8 cellular contexts compared by ENCODE assay signal in genomic region chr2:53768233-53768542, GRCh38. TPM values are rescaled to one million over a fixed set of nuclear protein-coding genes. Genes with fewer than 3 reads are reported as not detected.
A peak's percentile ranks its signal among the peaks of the same experiment; 100 is the strongest.
DNase-seq lines count a peak whose midpoint lies in the region; FAIRE-seq and TF ChIP-seq lines count a peak whose summit lies in the region.

No MANE protein-coding gene starts in this region.

- H3K9ac ChIP-seq in Loucy (ENCODE audit: low read depth, low read length, poor library complexity, severe bottlenecking) (peak overlapping the region; percentile 78), skeletal muscle satellite cell (ENCODE audit: low read depth, low read length) (peak overlapping the region; percentile 80)

- H3K27ac ChIP-seq in right atrium auricular region, result peak overlapping the region; percentile 76 to 79

- FAIRE-seq in RCC 7860 (lab: Jason Lieb, UNC), result no peak

- peak overlapping the region; percentile 98 for H3K27ac Mint-ChIP-seq in activated CD4-positive, alpha-beta T cell treated with anti-CD3 and anti-CD28 coated beads, Interleukin-2, amount 10 ng/mL, durations not matched to agents 24 days and 14 days
- peak overlapping the region; percentile 95 for H3K27ac Mint-ChIP-seq in activated naive CD4-positive, alpha-beta T cell treated with anti-CD3 and anti-CD28 coated beads, Interleukin-2, amount 10 ng/mL, durations not matched to agents 7 days and 5 days

- H3K4me1 ChIP-seq in HAP-1 (peaks cover 22% of the 10 kb centered on the region), Loucy (ENCODE audit: insufficient read depth, low read length, poor library complexity, severe bottlenecking) (peaks cover 28% of the 10 kb centered on the region), right atrium auricular region (peaks cover 0 to 12% of the 10 kb centered on the region in 2 donors), skeletal muscle satellite cell (ENCODE audit: control insufficient read depth, insufficient read depth, low read length) (peaks cover 8% of the 10 kb centered on the region)

- intact Hi-C loops in activated CD4-positive, alpha-beta T cell treated with anti-CD3 and anti-CD28 coated beads, Interleukin-2, amount 10 ng/mL, durations not matched to agents 24 days and 14 days (cut with micrococcal nuclease), result loop anchor here (5.0 kb wide), 1 partner anchor 274 kb away; no protein-coding TSS in a partner anchor

- DNase-seq in activated CD4-positive, alpha-beta T cell treated with anti-CD3 and anti-CD28 coated beads, Interleukin-2, amount 10 ng/mL, durations not matched to agents 24 days and 14 days, result no peak
- DNase-seq in activated CD4-positive, alpha-beta T cell treated with anti-CD3 and anti-CD28 coated beads for 4 hours, result no peak
- peak; percentile 47 to 74 for DNase-seq in HAP-1 (ENCODE audit: low spot score in 2 of 2)
- DNase-seq in activated naive CD4-positive, alpha-beta T cell treated with anti-CD3 and anti-CD28 coated beads, Interleukin-2, amount 10 ng/mL, durations not matched to agents 7 days and 5 days, result no peak
- DNase-seq in right atrium auricular region (ENCODE audit: low spot score), result no peak
- DNase-seq in RCC 7860 (ENCODE audit: low spot score), result no peak

- H3K27me3 Mint-ChIP-seq in activated CD4-positive, alpha-beta T cell treated with anti-CD3 and anti-CD28 coated beads, Interleukin-2, amount 10 ng/mL, durations not matched to agents 24 days and 14 days, result no peaks in the 10 kb centered on the region
- no peaks in the 10 kb centered on the region for H3K27me3 Mint-ChIP-seq in activated naive CD4-positive, alpha-beta T cell treated with anti-CD3 and anti-CD28 coated beads, Interleukin-2, amount 10 ng/mL, durations not matched to agents 7 days and 5 days

- H3K9me2 ChIP-seq in Loucy (replicated peaks; ENCODE audit: low read depth, low read length), result no peaks in the 10 kb centered on the region

- H3K4me3 Mint-ChIP-seq in activated CD4-positive, alpha-beta T cell treated with anti-CD3 and anti-CD28 coated beads, Interleukin-2, amount 10 ng/mL, durations not matched to agents 24 days and 14 days, result peak overlapping the region; percentile 92
- H3K4me3 Mint-ChIP-seq in activated naive CD4-positive, alpha-beta T cell treated with anti-CD3 and anti-CD28 coated beads, Interleukin-2, amount 10 ng/mL, durations not matched to agents 7 days and 5 days, result peak overlapping the region; percentile 92

- no peaks in the 10 kb centered on the region for H3K9me3 Mint-ChIP-seq in activated CD4-positive, alpha-beta T cell treated with anti-CD3 and anti-CD28 coated beads, Interleukin-2, amount 10 ng/mL, durations not matched to agents 24 days and 14 days
- no peaks in the 10 kb centered on the region for H3K9me3 Mint-ChIP-seq in activated naive CD4-positive, alpha-beta T cell treated with anti-CD3 and anti-CD28 coated beads, Interleukin-2, amount 10 ng/mL, durations not matched to agents 7 days and 5 days

- TF ChIP-seq CTCF in Loucy (conservative IDR thresholded peaks at IDR 0.05; ENCODE audit: low read length) (no peak), right atrium auricular region (IDR thresholded peaks at IDR 0.05) (no peak)

- peak overlapping the region; percentile 93 for H3K4me2 ChIP-seq in Loucy (ENCODE audit: low read depth, low read length, poor library complexity, severe bottlenecking)
- H3K4me2 ChIP-seq in skeletal muscle satellite cell (ENCODE audit: low read length), result peak overlapping the region; percentile 83

- H2AFZ ChIP-seq in Loucy (ENCODE audit: low read length), result peak overlapping the region; percentile 96

- peaks cover 54% of the 10 kb centered on the region for H3K79me2 ChIP-seq in Loucy (ENCODE audit: insufficient read depth, low read length)

- H3K36me3 ChIP-seq in HAP-1 (replicated peaks), result peaks cover 4% of the 10 kb centered on the region
- peaks cover 8% of the 10 kb centered on the region; the same call in 1 of the 2 replicates for H3K36me3 ChIP-seq in Loucy (ENCODE audit: insufficient read depth, low read length)
- peaks cover 4% of the 10 kb centered on the region for H3K36me3 ChIP-seq in right atrium auricular region
- peaks cover 3% of the 10 kb centered on the region for H3K36me3 ChIP-seq in skeletal muscle satellite cell (ENCODE audit: insufficient read depth, low read length)

- H3K4me3 ChIP-seq in HAP-1, result peak overlapping the region; percentile 79
- H3K4me3 ChIP-seq in Loucy (ENCODE audit: low read length, poor library complexity, severe bottlenecking), result peak overlapping the region; percentile 84
- peak overlapping the region; percentile 76 to 79 for H3K4me3 ChIP-seq in right atrium auricular region
- H3K4me3 ChIP-seq in skeletal muscle satellite cell (ENCODE audit: low read length), result peak overlapping the region; percentile 90

- H3F3A ChIP-seq in Loucy (ENCODE audit: low read depth), result no peaks in the 10 kb centered on the region; the same call in 1 of the 2 replicates

- H3K4me1 Mint-ChIP-seq in activated CD4-positive, alpha-beta T cell treated with anti-CD3 and anti-CD28 coated beads, Interleukin-2, amount 10 ng/mL, durations not matched to agents 24 days and 14 days, result peaks cover 24% of the 10 kb centered on the region
- H3K4me1 Mint-ChIP-seq in activated naive CD4-positive, alpha-beta T cell treated with anti-CD3 and anti-CD28 coated beads, Interleukin-2, amount 10 ng/mL, durations not matched to agents 7 days and 5 days, result peaks cover 39% of the 10 kb centered on the region

- no peaks in the 10 kb centered on the region for H3K27me3 ChIP-seq in HAP-1 (ENCODE audit: low read depth)
- no peaks in the 10 kb centered on the region for H3K27me3 ChIP-seq in Loucy (ENCODE audit: insufficient read depth, low read length, poor library complexity, severe bottlenecking)
- no peaks in the 10 kb centered on the region for H3K27me3 ChIP-seq in right atrium auricular region
- no peaks in the 10 kb centered on the region for H3K27me3 ChIP-seq in skeletal muscle satellite cell (ENCODE audit: control insufficient read depth, insufficient read depth, low read length)

- peaks cover 28% of the 10 kb centered on the region for H3K36me3 Mint-ChIP-seq in activated CD4-positive, alpha-beta T cell treated with anti-CD3 and anti-CD28 coated beads, Interleukin-2, amount 10 ng/mL, durations not matched to agents 24 days and 14 days (ENCODE audit: low read depth)
- peaks cover 22% of the 10 kb centered on the region for H3K36me3 Mint-ChIP-seq in activated naive CD4-positive, alpha-beta T cell treated with anti-CD3 and anti-CD28 coated beads, Interleukin-2, amount 10 ng/mL, durations not matched to agents 7 days and 5 days

- H3K9me3 ChIP-seq in HAP-1 (no peaks in the 10 kb centered on the region), Loucy (ENCODE audit: insufficient read depth, low read depth, low read length) (no peaks in the 10 kb centered on the region), right atrium auricular region (no peaks in the 10 kb centered on the region), skeletal muscle satellite cell (replicated peaks; ENCODE audit: low read length) (no peaks in the 10 kb centered on the region)

- CTCF ChIA-PET in activated naive CD4-positive, alpha-beta T cell treated with anti-CD3 and anti-CD28 coated beads, Interleukin-2, amount 10 ng/mL, durations not matched to agents 7 days and 5 days (lab: Charles Lee), result interaction anchor here (1.1 to 2.6 kb wide), 3 partner anchors 9 to 201 kb away, joined by 3 to 10 read pairs (median 4); no protein-coding TSS in a partner anchor

- H4K20me1 ChIP-seq in Loucy (ENCODE audit: insufficient read depth, low read length, poor library complexity, severe bottlenecking), result peaks cover 8% of the 10 kb centered on the region

- in situ Hi-C loops in HAP-1 (cut with MboI; ENCODE audit: low sequenced_read_pairs), result no loop called here

RNA-seq across cellular contexts. Expression of gene CHAC2, which starts 0.6 kb away (rescaled TPM):
- total RNA-seq in activated CD4-positive, alpha-beta T cell treated with anti-CD3 and anti-CD28 coated beads, Interleukin-2, amount 10 ng/mL, durations not matched to agents 24 days and 14 days, result 24.8 and 27.4 TPM in 2 replicates
- 1 to 10 TPM; 3.3 to 4.3 TPM for total RNA-seq in right atrium auricular region
- 9.8 and 10.6 TPM in 2 replicates for total RNA-seq in skeletal muscle satellite cell (2012; rRNA removed)

RNA-seq across cellular contexts. Expression of gene ASB3, which starts 18.6 kb away (rescaled TPM):
- 19.6 and 24.0 TPM in 2 replicates for total RNA-seq in activated CD4-positive, alpha-beta T cell treated with anti-CD3 and anti-CD28 coated beads, Interleukin-2, amount 10 ng/mL, durations not matched to agents 24 days and 14 days
- 10 to 100 TPM in 1 of 2 donors, 1 to 10 TPM in 1; 9.2 to 11.4 TPM for total RNA-seq in right atrium auricular region
- total RNA-seq in skeletal muscle satellite cell (2012; rRNA removed), result 15.2 and 15.5 TPM in 2 replicates

RNA-seq across cellular contexts. Expression of gene ERLEC1, which starts 18.7 kb away (rescaled TPM):
- 24.1 and 24.9 TPM in 2 replicates for total RNA-seq in activated CD4-positive, alpha-beta T cell treated with anti-CD3 and anti-CD28 coated beads, Interleukin-2, amount 10 ng/mL, durations not matched to agents 24 days and 14 days
- 10 to 100 TPM; 41.2 to 55.7 TPM for total RNA-seq in right atrium auricular region
- total RNA-seq in skeletal muscle satellite cell (2012; rRNA removed), result 64.4 TPM in 2 replicates

Comparison
In these comparisons a context has a peak if more than half of its experiments do, and no peak if none do; other contexts are left out.
1. DNase-seq: peak in HAP-1 (2 of 2); none in activated CD4-positive, alpha-beta T cell treated with anti-CD3 and anti-CD28 coated beads, Interleukin-2, amount 10 ng/mL, durations not matched to agents 24 days and 14 days (single experiment), activated CD4-positive, alpha-beta T cell treated with anti-CD3 and anti-CD28 coated beads for 4 hours (0 of 2), activated naive CD4-positive, alpha-beta T cell treated with anti-CD3 and anti-CD28 coated beads, Interleukin-2, amount 10 ng/mL, durations not matched to agents 7 days and 5 days (single experiment), right atrium auricular region (single experiment) and RCC 7860 (single experiment).
2. Peak in every context shown above with its lines, with median percentiles within 50 percentile points of each other: H3K4me3 ChIP-seq.